Comparison of ENCODE assay signal across 20 cellular contexts in the genomic region with DNA sequence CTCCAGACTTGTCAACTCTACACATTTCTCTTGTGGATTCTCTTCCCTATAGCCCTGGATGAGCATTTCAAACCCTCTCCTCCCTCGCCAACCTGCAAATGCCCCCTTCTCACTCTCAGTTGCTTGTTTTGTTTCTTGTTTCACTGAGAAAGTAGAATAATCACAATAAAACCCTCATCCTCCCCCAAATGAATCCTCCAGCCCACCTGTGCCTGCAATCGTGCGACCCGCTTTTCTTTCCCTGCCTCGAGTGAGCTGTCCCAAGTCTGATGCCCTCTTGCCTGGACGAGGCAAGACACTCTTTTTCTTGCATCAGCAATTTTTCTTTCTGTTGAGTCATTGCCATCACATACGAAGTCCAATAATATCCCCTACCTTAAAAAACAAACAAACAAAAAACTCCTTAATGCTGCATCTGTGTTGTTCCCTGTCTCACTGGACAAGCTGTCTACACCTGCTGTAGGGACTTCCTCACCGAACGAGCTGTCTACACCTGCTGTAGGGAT. TPM values are rescaled to one million over a fixed set of nuclear protein-coding genes. Genes with fewer than 3 reads are reported as not detected.
DNase-seq lines count a peak whose midpoint lies in the region; ATAC-seq, FAIRE-seq and TF ChIP-seq lines count a peak whose summit lies in the region.
"Had no signal": no experiment of that assay in that cellular context is flagged by ENCODE, and none has a peak within 500 bp of the region (broad histone marks: within the 10 kb centered on the region; RNA-seq: fewer than 3 reads in every experiment).

No MANE protein-coding gene starts in this region.

- in situ Hi-C loops in HepG2 (cut with HindIII; ENCODE audit: extremely low pct_ligation_motif_present, low pct_unique_long_range_greater_than_20kb): no loop called here

- no peak overlapping the region for H3K9ac ChIP-seq in HepG2 (ENCODE audit: insufficient read depth, low read depth, low read length)
- H3K9ac ChIP-seq: GM23248 had no signal

- no peak overlapping the region for H2AFZ ChIP-seq in HepG2 (ENCODE audit: low read length)
- H2AFZ ChIP-seq: GM23248 had no signal

- no peak for TF ChIP-seq RAD21 in HepG2 (CRISPR knock-in tag; IDR thresholded peaks at IDR 0.05)

- H3K27me3 Mint-ChIP-seq in chondrocyte (ENCODE audit: low read depth): peaks cover 25% of the 10 kb centered on the region
- peaks cover 9% of the 10 kb centered on the region for H3K27me3 Mint-ChIP-seq in activated CD4-positive, alpha-beta T cell treated with anti-CD3 and anti-CD28 coated beads, Interleukin-2, amount 10 ng/mL, durations not matched to agents 7 days and 5 days

- H3K4me3 Mint-ChIP-seq in chondrocyte (ENCODE audit: unreplicated experiment): no peak overlapping the region
- no peak overlapping the region for H3K4me3 Mint-ChIP-seq in activated CD4-positive, alpha-beta T cell treated with anti-CD3 and anti-CD28 coated beads, Interleukin-2, amount 10 ng/mL, durations not matched to agents 7 days and 5 days
- H3K4me3 Mint-ChIP-seq: CD4-positive, CD25-positive, alpha-beta regulatory T cell; CD8-positive, alpha-beta memory T cell had no signal

- intact Hi-C loops in HepG2 (cut with micrococcal nuclease; ENCODE audit: unreplicated experiment): no loop called here
- intact Hi-C loops in right lobe of liver (cut with DNase I): no loop called here

- WGBS in HepG2 (ENCODE audit: low lambda C conversion rate): 40% methylated on average over 9 of the region's 9 CpGs
- 67% methylated on average over 9 of the region's 9 CpGs for WGBS in right lobe of liver (ENCODE audit: insufficient coverage, low coverage, low lambda C conversion rate, missing lambda C conversion rate)

- H4K20me1 ChIP-seq in HepG2 (ENCODE audit: insufficient read depth, low read length): no peaks in the 10 kb centered on the region

- H3K4me2 ChIP-seq in HepG2 (ENCODE audit: low read depth, low read length): no peak overlapping the region

- peak overlapping the region; percentile 3 for H3K27ac Mint-ChIP-seq in chondrocyte (ENCODE audit: unreplicated experiment)
- H3K27ac Mint-ChIP-seq in activated CD4-positive, alpha-beta T cell treated with anti-CD3 and anti-CD28 coated beads, Interleukin-2, amount 10 ng/mL, durations not matched to agents 7 days and 5 days: no peak overlapping the region
- H3K27ac Mint-ChIP-seq: CD4-positive, CD25-positive, alpha-beta regulatory T cell; CD8-positive, alpha-beta memory T cell had no signal

- H3K9me3 ChIP-seq in HepG2 (ENCODE audit: low read length) (no peaks in the 10 kb centered on the region), right lobe of liver (no peaks in the 10 kb centered on the region)
- H3K9me3 ChIP-seq: BE2C, HAP-1 had no signal

- H3K9me3 Mint-ChIP-seq in chondrocyte (ENCODE audit: low read depth): peaks cover 7% of the 10 kb centered on the region
- no peaks in the 10 kb centered on the region for H3K9me3 Mint-ChIP-seq in activated CD4-positive, alpha-beta T cell treated with anti-CD3 and anti-CD28 coated beads, Interleukin-2, amount 10 ng/mL, durations not matched to agents 7 days and 5 days

- H3K27me3 ChIP-seq in HepG2 (ENCODE audit: control insufficient read depth in 1 of 2, insufficient read depth in 2 of 2, low read length in 2 of 2) (peaks cover 0 to 11% of the 10 kb centered on the region in 2 experiments; a peak in 1 of 5 replicates), right lobe of liver (peaks cover 0 to 8% of the 10 kb centered on the region in 2 donors), foreskin keratinocyte (peaks cover 20% of the 10 kb centered on the region)

- no TSS peak for BruUV-seq in HepG2 (replicated peaks; lab: Mats Ljungman, UMichigan)

- no peaks in the 10 kb centered on the region for H3K36me3 Mint-ChIP-seq in chondrocyte (ENCODE audit: low read depth)
- peaks cover 2% of the 10 kb centered on the region for H3K36me3 Mint-ChIP-seq in activated CD4-positive, alpha-beta T cell treated with anti-CD3 and anti-CD28 coated beads, Interleukin-2, amount 10 ng/mL, durations not matched to agents 7 days and 5 days (ENCODE audit: low read depth)
- H3K36me3 Mint-ChIP-seq: CD4-positive, CD25-positive, alpha-beta regulatory T cell had no signal

- no peak for ATAC-seq in HepG2
- ATAC-seq in right lobe of liver: no peak
- ATAC-seq in HG03039 (IDR thresholded peaks at IDR 0.05; ENCODE audit: unreplicated experiment): no peak
- ATAC-seq in foreskin keratinocyte: no peak

- FAIRE-seq in HepG2 (lab: Jason Lieb, UNC): no peak
- FAIRE-seq: G401.6, GM12891, GM19239 had no signal

- peaks cover 2% of the 10 kb centered on the region for H3K4me1 Mint-ChIP-seq in chondrocyte (ENCODE audit: low read depth)
- H3K4me1 Mint-ChIP-seq in activated CD4-positive, alpha-beta T cell treated with anti-CD3 and anti-CD28 coated beads, Interleukin-2, amount 10 ng/mL, durations not matched to agents 7 days and 5 days: peaks cover 2% of the 10 kb centered on the region

- TF ChIP-seq CTCF in HepG2 (CRISPR knock-in tag; IDR thresholded peaks at IDR 0.05) (no peak), right lobe of liver (IDR thresholded peaks at IDR 0.05) (no peak), chondrocyte (IDR thresholded peaks at IDR 0.05) (no peak), foreskin keratinocyte (conservative IDR thresholded peaks at IDR 0.05) (no peak)

- H3K27ac ChIP-seq in HepG2 (ENCODE audit: extremely low read length, insufficient read depth, low read length) (no peak overlapping the region), right lobe of liver (no peak overlapping the region), foreskin keratinocyte (no peak overlapping the region)
- H3K27ac ChIP-seq: GM23248 had no signal

- H3K4me1 ChIP-seq in HepG2 (ENCODE audit: insufficient read depth, low read length): no peaks in the 10 kb centered on the region
- no peaks in the 10 kb centered on the region for H3K4me1 ChIP-seq in right lobe of liver
- H3K4me1 ChIP-seq in foreskin keratinocyte: no peaks in the 10 kb centered on the region
- H3K4me1 ChIP-seq: BE2C, HAP-1 had no signal

- TF ChIP-seq EP300 in HepG2 (IDR thresholded peaks at IDR 0.05; ENCODE audit: low read depth in 2 of 2, low read length in 2 of 2) (no peak), HepG2 (CRISPR knock-in tag; IDR thresholded peaks at IDR 0.05; ENCODE audit: borderline replicate concordance) (no peak)

- H3K4me3 ChIP-seq in HepG2 (replicated peaks in 1 of 3; ENCODE audit: insufficient read depth in 1 of 3, low read depth in 2 of 3, low read length in 3 of 3) (no peak overlapping the region), right lobe of liver (no peak overlapping the region)
- H3K4me3 ChIP-seq: GM23248, HAP-1 had no signal

- DNase-seq in HepG2 (ENCODE audit: low spot score): no peak
- no peak for DNase-seq in right lobe of liver
- DNase-seq in RKO (ENCODE audit: low spot score): peak; percentile 52
- DNase-seq in chondrocyte (ENCODE audit: low spot score): no peak
- no peak for DNase-seq in activated CD4-positive, alpha-beta T cell treated with anti-CD3 and anti-CD28 coated beads, Interleukin-2, amount 10 ng/mL, durations not matched to agents 7 days and 5 days
- no peak for DNase-seq in foreskin keratinocyte
- DNase-seq: ACHN; BE2C; C1 segment of cervical spinal cord; CD4-positive, CD25-positive, alpha-beta regulatory T cell; CD8-positive, alpha-beta memory T cell; COR-L47; GM23248 had no signal

- POLR2A ChIA-PET in HepG2 (lab: Yijun Ruan, JAX): no interaction called here
- POLR2A ChIA-PET in activated CD4-positive, alpha-beta T cell treated with anti-CD3 and anti-CD28 coated beads, Interleukin-2, amount 10 ng/mL, durations not matched to agents 7 days and 5 days (lab: Charles Lee): no interaction called here

- no peaks in the 10 kb centered on the region for H3K36me3 ChIP-seq in HepG2 (replicated peaks in 1 of 2; ENCODE audit: control insufficient read depth in 1 of 2, insufficient read depth in 2 of 2, low read length in 2 of 2)
- no peaks in the 10 kb centered on the region for H3K36me3 ChIP-seq in right lobe of liver
- H3K36me3 ChIP-seq: BE2C, HAP-1 had no signal

- H3K79me2 ChIP-seq in HepG2 (ENCODE audit: insufficient read depth, low read length): no peaks in the 10 kb centered on the region

- CTCF ChIA-PET in HepG2 (lab: Yijun Ruan, JAX; ENCODE audit: low intra/inter-chr PET ratio, low total read pairs): no interaction called here
- CTCF ChIA-PET in activated CD4-positive, alpha-beta T cell treated with anti-CD3 and anti-CD28 coated beads, Interleukin-2, amount 10 ng/mL, durations not matched to agents 7 days and 5 days (lab: Charles Lee): interaction anchor here (0.6 kb wide), 1 partner anchor 16 kb away, joined by 3 read pairs; no protein-coding TSS in a partner anchor

- TF ChIP-seq POLR2A in HepG2 (IDR thresholded peaks at IDR 0.05; ENCODE audit: insufficient read depth in 1 of 2, low read depth in 2 of 2, low read length in 2 of 2): no peak
- no peak for TF ChIP-seq POLR2A in right lobe of liver (IDR thresholded peaks at IDR 0.05)

RNA-seq across cellular contexts. Expression of a gene that starts 3.7 kb away (rescaled TPM):
- 0.04 TPM in 1 of 2 replicates, not detected in the other for total RNA-seq in HepG2 (2016; rRNA removed; fragmentation: Illumina TruSeq; extraction: Trizol)
- under 0.01 TPM in 2 replicates for total RNA-seq in HepG2 (2016; cell fraction: cytosol; rRNA removed; fragmentation: Illumina TruSeq; extraction: Trizol; ENCODE audit: low read depth)
- 0.02 TPM in 1 of 2 replicates, not detected in the other for total RNA-seq in HepG2 (2016; cell fraction: insoluble cytoplasmic fraction; rRNA removed; fragmentation: Illumina TruSeq; extraction: Trizol)
- total RNA-seq in HepG2 (2016; cell fraction: membrane; rRNA removed; fragmentation: Illumina TruSeq; extraction: Trizol): not detected in 2 replicates
- total RNA-seq in HepG2 (2016; cell fraction: nucleus; rRNA removed; fragmentation: Illumina TruSeq; extraction: Trizol): 0.03 and 0.06 TPM in 2 replicates
- polyA plus RNA-seq in HepG2 (2011; rRNA removed): under 0.01 TPM in 1 of 2 replicates, not detected in the other
- polyA plus RNA-seq in HepG2 (2011; cell fraction: cytosol; rRNA removed): 0.07 TPM in 1 of 2 replicates, not detected in the other
- polyA plus RNA-seq in HepG2 (2011; cell fraction: nucleus; rRNA removed): 0.02 and 0.05 TPM in 2 replicates
- 0.01 TPM in 1 of 2 replicates, not detected in the other for polyA plus RNA-seq in HepG2 (2012)
- polyA plus RNA-seq in HepG2 (2016; cell fraction: cytosol; fragmentation: Illumina TruSeq; extraction: Trizol; ENCODE audit: low read depth): not detected in 2 replicates
- polyA plus RNA-seq in HepG2 (2016; cell fraction: insoluble cytoplasmic fraction; fragmentation: Illumina TruSeq; extraction: Trizol; ENCODE audit: low read depth): not detected in 2 replicates
- polyA plus RNA-seq in HepG2 (2016; cell fraction: membrane; fragmentation: Illumina TruSeq; extraction: Trizol; ENCODE audit: low read depth): not detected in 2 replicates
- polyA plus RNA-seq in HepG2 (2016; cell fraction: nucleus; fragmentation: Illumina TruSeq; extraction: Trizol; ENCODE audit: insufficient read depth, low read depth): 0.10 TPM in 1 of 2 replicates, not detected in the other
- 0.06 and 0.14 TPM in 2 replicates for polyA minus RNA-seq in HepG2 (2011; rRNA and poly(A)+ RNA removed; ENCODE audit: low replicate concordance)
- polyA minus RNA-seq in HepG2 (2011; cell fraction: cytosol; rRNA and poly(A)+ RNA removed): not detected in 2 replicates
- polyA minus RNA-seq in HepG2 (2011; cell fraction: nucleus; rRNA and poly(A)+ RNA removed): under 0.01 TPM in 1 of 2 replicates, not detected in the other
- not detected for total RNA-seq in right lobe of liver
- 0.31 to 3.8 TPM (median 3.7 TPM) in 3 replicates for total RNA-seq in chondrocyte
- total RNA-seq in activated CD4-positive, alpha-beta T cell treated with anti-CD3 and anti-CD28 coated beads, Interleukin-2, amount 10 ng/mL, durations not matched to agents 7 days and 5 days: not detected
- total RNA-seq in foreskin keratinocyte: 0.03 and 0.04 TPM in 2 replicates
- under 0.01 TPM in 1 of 2 replicates, not detected in the other for polyA plus RNA-seq in foreskin keratinocyte
- total RNA-seq: A172; CD4-positive, CD25-positive, alpha-beta regulatory T cell; CD8-positive, alpha-beta memory T cell; GM23248; H4 had no signal
- polyA plus RNA-seq: CD4-positive, CD25-positive, alpha-beta regulatory T cell; CD8-positive, alpha-beta memory T cell; GM23248 had no signal
